In the genomic region with DNA sequence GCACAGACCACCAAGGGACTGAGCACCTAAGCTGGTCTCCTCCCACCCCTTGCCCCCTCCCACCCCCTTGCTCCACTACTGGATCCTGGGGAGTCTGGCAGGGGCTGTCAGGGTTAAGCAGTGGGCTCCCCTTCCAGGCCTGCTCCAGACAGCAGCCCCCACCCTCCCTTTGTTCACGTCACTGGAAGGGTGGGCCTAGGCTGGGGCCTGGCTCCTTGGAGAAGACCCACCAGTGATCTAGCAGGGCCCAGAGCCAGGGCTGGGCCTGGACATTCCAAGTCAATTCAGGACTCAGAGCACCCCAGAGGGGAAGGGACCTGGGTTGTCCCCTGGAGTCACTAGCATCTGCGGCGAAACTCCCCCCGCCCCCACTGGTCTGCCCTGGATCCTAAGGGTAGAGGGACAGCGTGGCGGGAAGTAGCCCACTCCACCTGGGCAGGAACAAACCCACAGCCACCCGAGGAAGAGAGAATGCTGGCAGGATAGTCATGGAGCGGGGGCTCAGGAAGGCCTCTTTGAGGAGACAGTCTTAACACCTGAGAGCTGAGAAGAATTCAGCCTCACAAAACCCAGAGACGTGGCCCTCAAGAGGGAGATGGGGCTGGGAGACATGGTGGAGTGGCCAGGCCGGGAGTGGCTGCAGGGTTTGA, we compare ENCODE assay signal across 21 cellular contexts. TPM values are rescaled to one million over a fixed set of nuclear protein-coding genes. Genes with fewer than 3 reads are reported as not detected.
DNase-seq lines count a peak whose midpoint lies in the region; ATAC-seq and TF ChIP-seq lines count a peak whose summit lies in the region.
"Had no signal": no experiment of that assay in that cellular context is flagged by ENCODE, and none has a peak within 500 bp of the region (broad histone marks: within the 10 kb centered on the region; RNA-seq: fewer than 3 reads in every experiment).

No MANE protein-coding gene starts in this region.

- H3K36me3 Mint-ChIP-seq in nephron progenitor cell (ENCODE audit: low read depth) = no peaks in the 10 kb centered on the region
- H3K36me3 Mint-ChIP-seq in activated CD4-positive, alpha-beta T cell treated with anti-CD3 and anti-CD28 coated beads for 36 hours (ENCODE audit: low read depth) = no peaks in the 10 kb centered on the region
- H3K36me3 Mint-ChIP-seq: activated naive CD8-positive, alpha-beta T cell treated with anti-CD3 and anti-CD28 coated beads for 36 hours; naive thymus-derived CD8-positive, alpha-beta T cell had no signal

- TF ChIP-seq CTCF in hepatocyte (IDR thresholded peaks at IDR 0.05; ENCODE audit: poor library complexity) (no peak), nephron progenitor cell (IDR thresholded peaks at IDR 0.05) (no peak)

- peak overlapping the region; percentile 96 for H3K27ac Mint-ChIP-seq in nephron progenitor cell
- H3K27ac Mint-ChIP-seq in activated CD4-positive, alpha-beta T cell treated with anti-CD3 and anti-CD28 coated beads for 36 hours = no peak overlapping the region
- H3K27ac Mint-ChIP-seq: activated naive CD8-positive, alpha-beta T cell treated with anti-CD3 and anti-CD28 coated beads for 36 hours; naive thymus-derived CD8-positive, alpha-beta T cell had no signal

- H3K9ac ChIP-seq in BLaER1 treated with 17β-estradiol and CSF1 and Interleukin-3, amounts not matched to agents 10 nM and 100 nM = peak overlapping the region in 3 of 11 experiments; percentile 40 to 47 (median 46); a peak in 1 of 22 replicates

- H3K4me3 Mint-ChIP-seq in nephron progenitor cell = no peak overlapping the region
- no peak overlapping the region for H3K4me3 Mint-ChIP-seq in activated CD4-positive, alpha-beta T cell treated with anti-CD3 and anti-CD28 coated beads for 36 hours
- H3K4me3 Mint-ChIP-seq: activated naive CD8-positive, alpha-beta T cell treated with anti-CD3 and anti-CD28 coated beads for 36 hours; naive thymus-derived CD8-positive, alpha-beta T cell had no signal

- 84% methylated on average over 10 of the region's 10 CpGs for WGBS in hepatocyte (ENCODE audit: low lambda C conversion rate, missing lambda C conversion rate)

- DNase-seq in hepatocyte (ENCODE audit: low spot score) = no peak
- no peak for DNase-seq in nephron progenitor cell
- no peak for DNase-seq in A172 (ENCODE audit: low spot score)
- no peak for DNase-seq in NCI-H2029 (lab: John Stamatoyannopoulos, UW)
- DNase-seq in hepatic stellate cell (ENCODE audit: low spot score) = no peak
- DNase-seq in activated CD4-positive, alpha-beta T cell treated with anti-CD3 and anti-CD28 coated beads for 36 hours = no peak
- DNase-seq: activated naive CD8-positive, alpha-beta T cell treated with anti-CD3 and anti-CD28 coated beads for 36 hours; brain microvascular endothelial cell; Calu3; GF-D8; HCEC 1CT; naive thymus-derived CD8-positive, alpha-beta T cell; NCI-H1694; NK-92 treated with Interleukin-12 subunit alpha and Interleukin-12 subunit beta, amount 100 ng/mL, for 24 hours; SHP77; T-helper 2 cell had no signal

- no peak overlapping the region for H2AFZ ChIP-seq in hepatocyte

- no peak for ATAC-seq in activated CD4-positive, alpha-beta T cell treated with anti-CD3 and anti-CD28 coated beads for 36 hours
- ATAC-seq: naive thymus-derived CD8-positive, alpha-beta T cell had no signal

- no peaks in the 10 kb centered on the region for H3K79me2 ChIP-seq in hepatocyte

- peaks cover 0 to 20% (median 0%) of the 10 kb centered on the region in 11 experiments; a peak in 4 of 22 replicates for H3K27me3 ChIP-seq in BLaER1 treated with 17β-estradiol and CSF1 and Interleukin-3, amounts not matched to agents 10 nM and 100 nM
- H3K27me3 ChIP-seq in hepatocyte = no peaks in the 10 kb centered on the region
- H3K27me3 ChIP-seq: brain microvascular endothelial cell had no signal

- no peak overlapping the region for H3K4me3 ChIP-seq in BLaER1 treated with 17β-estradiol and CSF1 and Interleukin-3, amounts not matched to agents 10 nM and 100 nM
- no peak overlapping the region for H3K4me3 ChIP-seq in hepatocyte

- H3K9me3 ChIP-seq in BLaER1 treated with 17β-estradiol and CSF1 and Interleukin-3, amounts not matched to agents 10 nM and 100 nM (replicated peaks in 1 of 11) = no peaks in the 10 kb centered on the region
- H3K9me3 ChIP-seq in KOPT-K1 (ENCODE audit: insufficient read depth, low read length, poor library complexity, severe bottlenecking) (no peaks in the 10 kb centered on the region), hepatocyte (ENCODE audit: low read depth) (no peaks in the 10 kb centered on the region)

- H3K27me3 Mint-ChIP-seq in nephron progenitor cell (ENCODE audit: low read depth, poor library complexity) = peaks cover 4% of the 10 kb centered on the region
- H3K27me3 Mint-ChIP-seq in activated CD4-positive, alpha-beta T cell treated with anti-CD3 and anti-CD28 coated beads for 36 hours = no peaks in the 10 kb centered on the region

- no peaks in the 10 kb centered on the region for H4K20me1 ChIP-seq in BLaER1 treated with 17β-estradiol and CSF1 and Interleukin-3, amounts not matched to agents 10 nM and 100 nM
- H4K20me1 ChIP-seq in hepatocyte (ENCODE audit: insufficient read depth, poor library complexity, severe bottlenecking) = no peaks in the 10 kb centered on the region

- CTCF ChIA-PET in activated CD4-positive, alpha-beta T cell treated with anti-CD3 and anti-CD28 coated beads for 36 hours (lab: Charles Lee) = interaction anchor here (0.6 kb wide), 1 partner anchor 37 kb away, joined by 4 read pairs; no protein-coding TSS in a partner anchor

- peak overlapping the region in 4 of 11 experiments; percentile 20 to 47 (median 30); a peak in 5 of 22 replicates for H3K27ac ChIP-seq in BLaER1 treated with 17β-estradiol and CSF1 and Interleukin-3, amounts not matched to agents 10 nM and 100 nM
- peak overlapping the region; percentile 92 for H3K27ac ChIP-seq in KOPT-K1 (ENCODE audit: low read depth, low read length, poor library complexity, severe bottlenecking)
- peak overlapping the region; percentile 90 for H3K27ac ChIP-seq in hepatocyte
- H3K27ac ChIP-seq: brain microvascular endothelial cell had no signal

- H3K4me1 ChIP-seq in BLaER1 treated with 17β-estradiol and CSF1 and Interleukin-3, amounts not matched to agents 10 nM and 100 nM = peaks cover 32 to 82% (median 71%) of the 10 kb centered on the region in 10 experiments
- peaks cover 82% of the 10 kb centered on the region for H3K4me1 ChIP-seq in hepatocyte (ENCODE audit: insufficient read depth)

- intact Hi-C loops in activated CD4-positive, alpha-beta T cell treated with anti-CD3 and anti-CD28 coated beads for 36 hours (cut with DNase I, micrococcal nuclease) = loop anchor here in 1 of 2 experiments (10.0 kb wide), 1 partner anchor 100 kb away; no protein-coding TSS in a partner anchor

- no peaks in the 10 kb centered on the region for H3K9me3 Mint-ChIP-seq in nephron progenitor cell
- no peaks in the 10 kb centered on the region for H3K9me3 Mint-ChIP-seq in activated CD4-positive, alpha-beta T cell treated with anti-CD3 and anti-CD28 coated beads for 36 hours (ENCODE audit: low read depth)
- H3K9me3 Mint-ChIP-seq: activated naive CD8-positive, alpha-beta T cell treated with anti-CD3 and anti-CD28 coated beads for 36 hours; naive thymus-derived CD8-positive, alpha-beta T cell had no signal

- peak overlapping the region in 9 of 11 experiments; percentile 63 to 93 (median 89); a peak in 16 of 22 replicates for H3K4me2 ChIP-seq in BLaER1 treated with 17β-estradiol and CSF1 and Interleukin-3, amounts not matched to agents 10 nM and 100 nM
- H3K4me2 ChIP-seq in hepatocyte = no peak overlapping the region

- H3K36me3 ChIP-seq in BLaER1 treated with 17β-estradiol and CSF1 and Interleukin-3, amounts not matched to agents 10 nM and 100 nM = no peaks in the 10 kb centered on the region
- H3K36me3 ChIP-seq in KOPT-K1 (ENCODE audit: insufficient read depth, low read length) = no peaks in the 10 kb centered on the region
- H3K36me3 ChIP-seq in hepatocyte (replicated peaks; ENCODE audit: insufficient read depth, low read depth) = no peaks in the 10 kb centered on the region
- H3K36me3 ChIP-seq: brain microvascular endothelial cell had no signal

- peaks cover 75% of the 10 kb centered on the region for H3K4me1 Mint-ChIP-seq in nephron progenitor cell
- peaks cover 3% of the 10 kb centered on the region for H3K4me1 Mint-ChIP-seq in activated CD4-positive, alpha-beta T cell treated with anti-CD3 and anti-CD28 coated beads for 36 hours

- no peaks in the 10 kb centered on the region for H3K9me2 ChIP-seq in hepatocyte (replicated peaks; ENCODE audit: insufficient read depth)

- POLR2A ChIA-PET in activated CD4-positive, alpha-beta T cell treated with anti-CD3 and anti-CD28 coated beads for 36 hours (lab: Charles Lee) = no interaction called here

RNA-seq across cellular contexts. Expression of a gene that starts 45.8 kb away (rescaled TPM):
- total RNA-seq in hepatocyte = not detected in 2 replicates
- polyA plus RNA-seq in hepatocyte = not detected in 2 replicates
- total RNA-seq in A172 (2014; rRNA removed; shearing (Covaris generic)) = not detected in 2 replicates
- total RNA-seq in activated CD4-positive, alpha-beta T cell treated with anti-CD3 and anti-CD28 coated beads for 36 hours = not detected
- total RNA-seq: activated naive CD8-positive, alpha-beta T cell treated with anti-CD3 and anti-CD28 coated beads for 36 hours; Calu3; HT1080; MCF 10A; naive thymus-derived CD8-positive, alpha-beta T cell; renal cortical epithelial cell had no signal
- polyA plus RNA-seq: naive thymus-derived CD8-positive, alpha-beta T cell had no signal
